ENCODE assay signal across 8 cellular contexts in the genomic region with DNA sequence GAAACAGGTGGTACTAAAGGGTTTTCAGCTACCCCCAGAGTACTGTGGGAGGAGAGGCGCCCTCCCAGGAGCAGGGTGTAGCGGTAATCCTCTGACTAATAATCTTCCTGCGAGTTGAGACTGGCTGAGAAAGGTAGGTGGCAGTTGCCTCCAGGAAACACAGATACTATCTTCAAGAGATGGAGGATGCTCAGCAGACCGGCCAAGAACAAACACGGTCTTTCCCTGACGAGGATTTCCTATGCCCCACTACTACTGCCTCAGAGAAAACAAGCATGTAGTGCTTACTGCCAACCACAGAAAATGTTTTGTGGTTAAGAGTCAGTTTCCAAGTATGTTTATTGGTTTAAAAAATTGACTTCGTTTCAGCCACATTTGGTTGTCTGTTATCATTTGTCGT. TPM values are rescaled to one million over a fixed set of nuclear protein-coding genes. Genes with fewer than 3 reads are reported as not detected.
DNase-seq lines count a peak whose midpoint lies in the region; ATAC-seq lines count a peak whose summit lies in the region.

No MANE protein-coding gene starts in this region.

- intact Hi-C loops in activated CD4-positive, alpha-beta T cell treated with anti-CD3 and anti-CD28 coated beads for 36 hours (cut with DNase I, micrococcal nuclease), result loop anchor here (1.0 to 5.0 kb wide), 10 partner anchors 15 to 257 kb away; a partner anchor contains a TSS
- intact Hi-C loops in Right ventricle myocardium superior (cut with DNase I), result loop anchor here (10.0 kb wide), 1 partner anchor 62 kb away; no protein-coding TSS in a partner anchor

- POLR2A ChIA-PET in activated CD4-positive, alpha-beta T cell treated with anti-CD3 and anti-CD28 coated beads for 36 hours (lab: Charles Lee), result interaction anchor here (1.1 to 1.4 kb wide), 2 partner anchors 73 to 261 kb away, joined by 3 to 4 read pairs; a partner anchor contains a TSS

- CTCF ChIA-PET in activated CD4-positive, alpha-beta T cell treated with anti-CD3 and anti-CD28 coated beads for 36 hours (lab: Charles Lee), result interaction anchor here (0.8 to 2.8 kb wide), 10 partner anchors 11 to 296 kb away, joined by 3 to 13 read pairs (median 4); no protein-coding TSS in a partner anchor

- H3K27me3 Mint-ChIP-seq in activated CD4-positive, alpha-beta T cell treated with anti-CD3 and anti-CD28 coated beads for 36 hours, result no peaks in the 10 kb centered on the region

- H3K27ac Mint-ChIP-seq in activated CD4-positive, alpha-beta T cell treated with anti-CD3 and anti-CD28 coated beads for 36 hours, result peak overlapping the region; percentile 83

- ATAC-seq in HG03139 (IDR thresholded peaks at IDR 0.05; ENCODE audit: unreplicated experiment), result peak; percentile 86
- ATAC-seq in activated CD4-positive, alpha-beta T cell treated with anti-CD3 and anti-CD28 coated beads for 36 hours, result peak; percentile 87
- no peak for ATAC-seq in Right ventricle myocardium superior (ENCODE audit: poor library complexity)

- DNase-seq in NCI-H2107 treated with DMSO at 0.1 percent for 48 hours (lab: John Stamatoyannopoulos, UW; ENCODE audit: unreplicated experiment) (peak; percentile 5), NCI-H2107 (lab: John Stamatoyannopoulos, UW) (no peak), dermis blood vessel endothelial cell (peak; percentile 4), occipital lobe (lab: John Stamatoyannopoulos, UW) (no peak), Right ventricle myocardium superior (no peak)
- peak; percentile 74 for DNase-seq in activated CD4-positive, alpha-beta T cell treated with anti-CD3 and anti-CD28 coated beads for 36 hours
- DNase-seq in stimulated activated CD4-positive, alpha-beta T cell treated with anti-CD3 and anti-CD28 coated beads, Interleukin-4, amount 100 ng/mL, for 4 hours, result peak; percentile 22 to 58

- H3K36me3 Mint-ChIP-seq in activated CD4-positive, alpha-beta T cell treated with anti-CD3 and anti-CD28 coated beads for 36 hours (ENCODE audit: low read depth), result peaks cover 33% of the 10 kb centered on the region

- H3K4me1 Mint-ChIP-seq in activated CD4-positive, alpha-beta T cell treated with anti-CD3 and anti-CD28 coated beads for 36 hours, result peaks cover 44% of the 10 kb centered on the region

- H3K4me3 Mint-ChIP-seq in activated CD4-positive, alpha-beta T cell treated with anti-CD3 and anti-CD28 coated beads for 36 hours, result peak overlapping the region; percentile 37

- H3K9me3 Mint-ChIP-seq in activated CD4-positive, alpha-beta T cell treated with anti-CD3 and anti-CD28 coated beads for 36 hours (ENCODE audit: low read depth), result no peaks in the 10 kb centered on the region

RNA-seq across cellular contexts. Expression of a gene that starts 26.8 kb away (rescaled TPM):
- 10 to 100 TPM; 29.5 to 36.2 TPM for total RNA-seq in activated CD4-positive, alpha-beta T cell treated with anti-CD3 and anti-CD28 coated beads for 36 hours
- total RNA-seq in dermis blood vessel endothelial cell (27.7 and 35.8 TPM in 2 replicates), occipital lobe (36.2 TPM), Right ventricle myocardium superior (73.2 TPM)

RNA-seq across cellular contexts. Expression of a gene that starts 38.0 kb away (rescaled TPM):
- 10 to 100 TPM; 45.9 to 46.0 TPM for total RNA-seq in activated CD4-positive, alpha-beta T cell treated with anti-CD3 and anti-CD28 coated beads for 36 hours
- total RNA-seq in dermis blood vessel endothelial cell, result 21.3 and 26.9 TPM in 2 replicates
- total RNA-seq in occipital lobe, result 35.7 TPM
- total RNA-seq in Right ventricle myocardium superior, result 65.2 TPM

RNA-seq across cellular contexts. Expression of a gene that starts 42.0 kb away (rescaled TPM):
- total RNA-seq in activated CD4-positive, alpha-beta T cell treated with anti-CD3 and anti-CD28 coated beads for 36 hours, result 1 to 10 TPM in 1 of 2 experiments, under 1 TPM in 1; 0.96 to 1.9 TPM
- total RNA-seq in dermis blood vessel endothelial cell, result not detected in 2 replicates
- 0.78 TPM for total RNA-seq in occipital lobe
- total RNA-seq in Right ventricle myocardium superior, result 27.8 TPM

Comparison
In these comparisons a context has a peak if more than half of its experiments do, and no peak if none do; other contexts are left out.
1. DNase-seq: peak in NCI-H2107 treated with DMSO at 0.1 percent for 48 hours (single experiment), activated CD4-positive, alpha-beta T cell treated with anti-CD3 and anti-CD28 coated beads for 36 hours (single experiment), dermis blood vessel endothelial cell (single experiment) and stimulated activated CD4-positive, alpha-beta T cell treated with anti-CD3 and anti-CD28 coated beads, Interleukin-4, amount 100 ng/mL, for 4 hours (2 of 2); none in NCI-H2107 (single experiment), occipital lobe (single experiment) and Right ventricle myocardium superior (single experiment).